22 cellular contexts compared by ENCODE assay signal in the genomic region with DNA sequence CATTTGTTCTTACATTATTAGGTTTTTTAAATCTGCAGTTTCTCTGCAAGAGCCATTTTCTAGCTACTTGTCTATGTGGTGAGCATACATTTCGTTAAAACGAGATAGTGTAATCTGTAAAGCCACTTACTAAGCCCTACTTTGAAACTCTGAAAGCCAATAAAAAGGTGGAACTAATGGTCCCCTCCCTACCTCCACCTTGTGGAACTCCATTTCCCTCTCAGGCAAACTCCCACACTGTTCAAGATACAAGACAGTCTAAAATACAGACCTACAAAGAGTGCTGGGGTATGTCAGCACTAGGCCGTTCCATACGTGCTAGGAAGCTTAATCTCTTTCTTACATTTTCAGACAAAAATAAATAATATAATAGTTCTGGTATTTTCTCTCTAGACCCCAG.
DNase-seq lines count a peak whose midpoint lies in the region; ATAC-seq, FAIRE-seq and TF ChIP-seq lines count a peak whose summit lies in the region.
"Had no signal": no experiment of that assay in that cellular context is flagged by ENCODE, and none has a peak within 500 bp of the region (broad histone marks: within the 10 kb centered on the region; RNA-seq: fewer than 3 reads in every experiment).

No MANE protein-coding gene starts in this region.

- H3K9me3 ChIP-seq in HepG2 (ENCODE audit: low read length) (no peaks in the 10 kb centered on the region), right lobe of liver (no peaks in the 10 kb centered on the region), endodermal cell (ENCODE audit: control insufficient read depth, low read length) (no peaks in the 10 kb centered on the region), smooth muscle cell (replicated peaks; ENCODE audit: low read depth) (no peaks in the 10 kb centered on the region)
- H3K9me3 ChIP-seq: A549, HAP-1 had no signal

- H3K4me3 Mint-ChIP-seq in endodermal cell, result no peak overlapping the region
- H3K4me3 Mint-ChIP-seq: CD8-positive, alpha-beta memory T cell; T-cell had no signal

- H2AFZ ChIP-seq in HepG2 (ENCODE audit: low read length), result no peak overlapping the region
- no peak overlapping the region for H2AFZ ChIP-seq in smooth muscle cell (ENCODE audit: low read depth)

- H3K79me2 ChIP-seq in HepG2 (ENCODE audit: insufficient read depth, low read length) (no peaks in the 10 kb centered on the region), smooth muscle cell (ENCODE audit: low read depth) (no peaks in the 10 kb centered on the region)

- 51% methylated on average over 4 of the region's 4 CpGs for WGBS in HepG2 (ENCODE audit: low lambda C conversion rate)
- WGBS in right lobe of liver (ENCODE audit: insufficient coverage, low coverage, low lambda C conversion rate, missing lambda C conversion rate), result 98% methylated on average over 4 of the region's 4 CpGs
- WGBS in endodermal cell (ENCODE audit: insufficient coverage in 1 of 2, insufficient read length in 1 of 2), 2 experiments, result 90 to 92% methylated on average over 2 to 4 of the region's 4 CpGs
- 52% methylated on average over 4 of the region's 4 CpGs for WGBS in smooth muscle cell (ENCODE audit: low lambda C conversion rate)

- H3K27me3 ChIP-seq in HepG2 (ENCODE audit: control insufficient read depth in 1 of 2, insufficient read depth in 2 of 2, low read length in 2 of 2) (no peaks in the 10 kb centered on the region), right lobe of liver (no peaks in the 10 kb centered on the region), endodermal cell (ENCODE audit: control insufficient read depth, insufficient read depth, low read length, poor library complexity, severe bottlenecking) (no peaks in the 10 kb centered on the region), smooth muscle cell (ENCODE audit: low read depth) (no peaks in the 10 kb centered on the region)
- H3K27me3 ChIP-seq: BLaER1 treated with 17β-estradiol and CSF1 and Interleukin-3, amounts not matched to agents 10 nM and 100 nM had no signal

- no peaks in the 10 kb centered on the region for H3K27me3 Mint-ChIP-seq in endodermal cell (ENCODE audit: insufficient read depth)
- H3K27me3 Mint-ChIP-seq: CD8-positive, alpha-beta memory T cell; T-cell had no signal

- CTCF ChIA-PET in HepG2 (lab: Yijun Ruan, JAX; ENCODE audit: low intra/inter-chr PET ratio, low total read pairs), result no interaction called here

- ATAC-seq in HepG2 (peak; percentile 53; the same call in 1 of the 3 replicates), right lobe of liver (no peak)
- ATAC-seq: A549, T-cell had no signal

- intact Hi-C loops in HepG2 (cut with micrococcal nuclease; ENCODE audit: unreplicated experiment), result no loop called here
- intact Hi-C loops in right lobe of liver (cut with DNase I), result no loop called here

- no peaks in the 10 kb centered on the region for H3K36me3 ChIP-seq in HepG2 (replicated peaks in 1 of 2; ENCODE audit: control insufficient read depth in 1 of 2, insufficient read depth in 2 of 2, low read length in 2 of 2)
- H3K36me3 ChIP-seq in right lobe of liver, result no peaks in the 10 kb centered on the region
- H3K36me3 ChIP-seq in endodermal cell (ENCODE audit: control insufficient read depth, insufficient read depth, low read length), result no peaks in the 10 kb centered on the region
- H3K36me3 ChIP-seq in smooth muscle cell (ENCODE audit: low read depth), result no peaks in the 10 kb centered on the region
- H3K36me3 ChIP-seq: BLaER1 treated with 17β-estradiol and CSF1 and Interleukin-3, amounts not matched to agents 10 nM and 100 nM; HAP-1 had no signal

- H3K36me3 Mint-ChIP-seq in endodermal cell (ENCODE audit: low read depth), result no peaks in the 10 kb centered on the region
- H3K36me3 Mint-ChIP-seq: T-cell had no signal

- no peak overlapping the region for H3K27ac ChIP-seq in HepG2 (ENCODE audit: extremely low read length, insufficient read depth, low read length)
- H3K27ac ChIP-seq in right lobe of liver, result no peak overlapping the region
- no peak overlapping the region for H3K27ac ChIP-seq in endodermal cell (ENCODE audit: low read depth, low read length)
- no peak overlapping the region for H3K27ac ChIP-seq in smooth muscle cell (ENCODE audit: low read depth)
- H3K27ac ChIP-seq: A549, HL-60, SK-N-MC had no signal

- H3K4me2 ChIP-seq in HepG2 (ENCODE audit: low read depth, low read length) (no peak overlapping the region), smooth muscle cell (no peak overlapping the region)
- H3K4me2 ChIP-seq: A549 had no signal

- POLR2A ChIA-PET in HepG2 (lab: Yijun Ruan, JAX), result no interaction called here

- H3K9ac ChIP-seq in HepG2 (ENCODE audit: insufficient read depth, low read depth, low read length), result no peak overlapping the region
- H3K9ac ChIP-seq in endodermal cell (ENCODE audit: extremely low read depth, low read length, poor library complexity, severe bottlenecking), result no peak overlapping the region
- H3K9ac ChIP-seq in smooth muscle cell (ENCODE audit: low read depth), result no peak overlapping the region
- H3K9ac ChIP-seq: BLaER1 treated with 17β-estradiol and CSF1 and Interleukin-3, amounts not matched to agents 10 nM and 100 nM had no signal

- no peak for DNase-seq in HepG2 (ENCODE audit: low spot score)
- no peak for DNase-seq in right lobe of liver
- DNase-seq in NB4 (ENCODE audit: low read depth), result peak; percentile 31
- no peak for DNase-seq in endodermal cell
- DNase-seq in erythroblast (lab: John Stamatoyannopoulos, UW), result no peak
- no peak for DNase-seq in MV-4-11 (lab: John Stamatoyannopoulos, UW)
- DNase-seq in DMS153 treated with DMSO at 0.1 percent for 48 hours (lab: John Stamatoyannopoulos, UW; ENCODE audit: unreplicated experiment), result no peak
- DNase-seq in smooth muscle cell (lab: John Stamatoyannopoulos, UW; ENCODE audit: unreplicated experiment), result no peak
- DNase-seq: CD8-positive, alpha-beta memory T cell; DMS79; IMR-90; NCI-H1930; NCI-H2171 treated with DMSO at 0.1 percent for 48 hours; NCI-H446 treated with DMSO at 0.1 percent for 48 hours; NCI-H69; SHP77; T-cell had no signal

- no peak for TF ChIP-seq POLR2A in HepG2 (IDR thresholded peaks at IDR 0.05; ENCODE audit: insufficient read depth in 1 of 2, low read depth in 2 of 2, low read length in 2 of 2)
- no peak for TF ChIP-seq POLR2A in right lobe of liver (IDR thresholded peaks at IDR 0.05)
- TF ChIP-seq POLR2A in NB4 (IDR thresholded peaks at IDR 0.05; ENCODE audit: extremely low read depth, insufficient read length), result no peak
- no peak for TF ChIP-seq POLR2A in erythroblast (IDR thresholded peaks at IDR 0.05; ENCODE audit: low read length)

- in situ Hi-C loops in HepG2 (cut with HindIII; ENCODE audit: extremely low pct_ligation_motif_present, low pct_unique_long_range_greater_than_20kb), result no loop called here

- H3K4me1 Mint-ChIP-seq in endodermal cell, result peaks cover 10% of the 10 kb centered on the region

- TF ChIP-seq EP300 in HepG2 (IDR thresholded peaks at IDR 0.05; ENCODE audit: low read depth in 2 of 2, low read length in 2 of 2), result no peak
- TF ChIP-seq EP300 in HepG2 (CRISPR knock-in tag; IDR thresholded peaks at IDR 0.05; ENCODE audit: borderline replicate concordance), result no peak

- H3K9me3 Mint-ChIP-seq in endodermal cell, result no peaks in the 10 kb centered on the region
- H3K9me3 Mint-ChIP-seq: CD8-positive, alpha-beta memory T cell; T-cell had no signal

- H3K4me1 ChIP-seq in HepG2 (ENCODE audit: insufficient read depth, low read length) (peaks cover 10% of the 10 kb centered on the region), right lobe of liver (no peaks in the 10 kb centered on the region), endodermal cell (ENCODE audit: control insufficient read depth, insufficient read depth, low read length) (no peaks in the 10 kb centered on the region), smooth muscle cell (ENCODE audit: low read depth) (no peaks in the 10 kb centered on the region)
- H3K4me1 ChIP-seq: A549 had no signal

- H3K4me3 ChIP-seq in HepG2 (replicated peaks in 1 of 3; ENCODE audit: insufficient read depth in 1 of 3, low read depth in 2 of 3, low read length in 3 of 3), result no peak overlapping the region
- no peak overlapping the region for H3K4me3 ChIP-seq in right lobe of liver
- no peak overlapping the region for H3K4me3 ChIP-seq in NB4 (ENCODE audit: low read depth, low read length)
- no peak overlapping the region for H3K4me3 ChIP-seq in endodermal cell (ENCODE audit: low read length)
- no peak overlapping the region for H3K4me3 ChIP-seq in smooth muscle cell
- H3K4me3 ChIP-seq: A549; BLaER1 treated with 17β-estradiol and CSF1 and Interleukin-3, amounts not matched to agents 10 nM and 100 nM; HAP-1; SK-N-MC had no signal

- TF ChIP-seq RAD21 in HepG2 (CRISPR knock-in tag; IDR thresholded peaks at IDR 0.05), result no peak

- BruUV-seq in HepG2 (replicated peaks; lab: Mats Ljungman, UMichigan), result no TSS peak

- TF ChIP-seq CTCF in HepG2 (CRISPR knock-in tag; IDR thresholded peaks at IDR 0.05), result no peak
- no peak for TF ChIP-seq CTCF in right lobe of liver (IDR thresholded peaks at IDR 0.05)
- TF ChIP-seq CTCF in NB4 (IDR thresholded peaks at IDR 0.05; ENCODE audit: low read depth, low read length), result no peak
- peak; percentile 60 for TF ChIP-seq CTCF in endodermal cell (conservative IDR thresholded peaks at IDR 0.05)
- TF ChIP-seq CTCF in smooth muscle cell (IDR thresholded peaks at IDR 0.05; ENCODE audit: borderline replicate concordance, insufficient read depth, poor library complexity, severe bottlenecking), result no peak

- H3K27ac Mint-ChIP-seq in endodermal cell, result no peak overlapping the region
- H3K27ac Mint-ChIP-seq: CD8-positive, alpha-beta memory T cell; T-cell had no signal

- H4K20me1 ChIP-seq in HepG2 (ENCODE audit: insufficient read depth, low read length), result no peaks in the 10 kb centered on the region
- no peaks in the 10 kb centered on the region for H4K20me1 ChIP-seq in smooth muscle cell (ENCODE audit: low read depth)
- H4K20me1 ChIP-seq: BLaER1 treated with 17β-estradiol and CSF1 and Interleukin-3, amounts not matched to agents 10 nM and 100 nM had no signal

- FAIRE-seq in HepG2 (lab: Jason Lieb, UNC), result no peak
- FAIRE-seq: A549 had no signal

- H3F3A ChIP-seq in smooth muscle cell (ENCODE audit: low read depth), result no peaks in the 10 kb centered on the region

TF ChIP-seq in HepG2, 621 proteins besides CTCF, POLR2A, EP300 and RAD21:
- TF ChIP-seq ZNF841 (CRISPR knock-in tag; IDR thresholded peaks at IDR 0.05; ENCODE audit: borderline replicate concordance), result no peak
TF ChIP-seq in HepG2: peak in this region for 0.
